Comparison of ENCODE assay signal across 22 cellular contexts in genomic region chr13:40568246-40568645, GRCh38.
DNase-seq lines count a peak whose midpoint lies in the region; ATAC-seq, FAIRE-seq and TF ChIP-seq lines count a peak whose summit lies in the region.
"Had no signal": no experiment of that assay in that cellular context is flagged by ENCODE, and none has a peak within 500 bp of the region (broad histone marks: within the 10 kb centered on the region; RNA-seq: fewer than 3 reads in every experiment).

No MANE protein-coding gene starts in this region.

- peaks cover 9% of the 10 kb centered on the region for H3F3A ChIP-seq in DOHH2 (ENCODE audit: control insufficient read depth, insufficient read depth)
- no peaks in the 10 kb centered on the region for H3F3A ChIP-seq in GM23248 (ENCODE audit: insufficient read depth)

- DNase-seq in CD4-positive, alpha-beta T cell, result no peak
- DNase-seq in endothelial cell (ENCODE audit: low spot score), result no peak
- no peak for DNase-seq in psoas muscle
- no peak for DNase-seq in pancreas
- DNase-seq in GM23248, result no peak
- DNase-seq in foreskin keratinocyte, result no peak
- DNase-seq: activated CD4-positive, CD25-positive, alpha-beta regulatory T cell treated with anti-CD3 and anti-CD28 coated beads, Interleukin-2, amount 50 U/mL, for 72 hours; activated gamma-delta T cell; COR-L47; Kasumi-1; NCI-H1105; NCI-H2081 treated with DMSO at 0.1 percent for 48 hours; NCI-H446 treated with DMSO at 0.1 percent for 48 hours; NK-92 treated with Interleukin-12 subunit alpha and Interleukin-12 subunit beta, amount 100 ng/mL, for 24 hours; stimulated activated CD4-positive, alpha-beta T cell treated with anti-CD3 and anti-CD28 coated beads, Interleukin-15, amount 100 ng/mL, for 24 hours had no signal

- H3K4me1 ChIP-seq in DOHH2 (ENCODE audit: control insufficient read depth, low read length) (peaks cover 100% of the 10 kb centered on the region), psoas muscle (peaks cover 84% of the 10 kb centered on the region), pancreas (peaks cover 4 to 38% (median 34%) of the 10 kb centered on the region in 3 donors), GM23248 (ENCODE audit: insufficient read depth) (no peaks in the 10 kb centered on the region), foreskin keratinocyte (no peaks in the 10 kb centered on the region)

- WGBS in psoas muscle, 3 donors, result 40 to 54% (median 45%) methylated on average over 3 of the region's 3 CpGs
- 19 to 24% methylated on average over 3 of the region's 3 CpGs for WGBS in pancreas, 2 donors
- 60 to 62% methylated on average over 3 of the region's 3 CpGs for WGBS in GM23248 (ENCODE audit: low coverage in 1 of 2, low lambda C conversion rate in 2 of 2, missing lambda C conversion rate in 2 of 2), 2 experiments

- H3K9me2 ChIP-seq in DOHH2 (replicated peaks; ENCODE audit: control insufficient read depth, low read length) (no peaks in the 10 kb centered on the region), GM23248 (ENCODE audit: insufficient read depth) (no peaks in the 10 kb centered on the region)

- peak overlapping the region; percentile 56 for H3K4me3 Mint-ChIP-seq in CD4-positive, alpha-beta T cell
- H3K4me3 Mint-ChIP-seq in endothelial cell (ENCODE audit: unreplicated experiment), result peak overlapping the region; percentile 29
- H3K4me3 Mint-ChIP-seq: neural crest cell; stimulated activated effector memory CD8-positive, alpha-beta T cell treated with anti-CD3 and anti-CD28 coated beads, Interleukin-12 subunit alpha, Interleukin-12 subunit beta, amount 100 ng/mL, for 72 hours had no signal

- H3K27me3 ChIP-seq in CD4-positive, alpha-beta T cell (ENCODE audit: control insufficient read depth, insufficient read depth, low read length), result no peaks in the 10 kb centered on the region
- H3K27me3 ChIP-seq in DOHH2 (ENCODE audit: control insufficient read depth, low read length), result no peaks in the 10 kb centered on the region
- H3K27me3 ChIP-seq in psoas muscle (ENCODE audit: insufficient read depth in 3 of 3, low read length in 2 of 3), result no peaks in the 10 kb centered on the region
- H3K27me3 ChIP-seq in pancreas, result no peaks in the 10 kb centered on the region
- no peaks in the 10 kb centered on the region for H3K27me3 ChIP-seq in GM23248 (replicated peaks; ENCODE audit: insufficient read depth)
- H3K27me3 ChIP-seq in foreskin keratinocyte, result no peaks in the 10 kb centered on the region

- H4K20me1 ChIP-seq in DOHH2 (ENCODE audit: control insufficient read depth, insufficient read depth, low read depth, low read length) (peaks cover 29% of the 10 kb centered on the region), GM23248 (ENCODE audit: insufficient read depth) (no peaks in the 10 kb centered on the region)

- CTCF ChIA-PET in CD4-positive, alpha-beta T cell (lab: Charles Lee), result no interaction called here

- peak overlapping the region; percentile 40 for H3K4me2 ChIP-seq in DOHH2 (ENCODE audit: low read length)
- H3K4me2 ChIP-seq in GM23248 (ENCODE audit: unreplicated experiment), result no peak overlapping the region

- H3K9me3 Mint-ChIP-seq in CD4-positive, alpha-beta T cell, result no peaks in the 10 kb centered on the region
- no peaks in the 10 kb centered on the region for H3K9me3 Mint-ChIP-seq in endothelial cell (ENCODE audit: unreplicated experiment)
- H3K9me3 Mint-ChIP-seq: neural crest cell; stimulated activated effector memory CD8-positive, alpha-beta T cell treated with anti-CD3 and anti-CD28 coated beads, Interleukin-12 subunit alpha, Interleukin-12 subunit beta, amount 100 ng/mL, for 72 hours had no signal

- POLR2A ChIA-PET in CD4-positive, alpha-beta T cell (lab: Charles Lee), result interaction anchor here (0.9 kb wide), 1 partner anchor 82 kb away, joined by 3 read pairs; no protein-coding TSS in a partner anchor

- peaks cover 5% of the 10 kb centered on the region for H3K36me3 Mint-ChIP-seq in CD4-positive, alpha-beta T cell (ENCODE audit: low read depth)
- H3K36me3 Mint-ChIP-seq in endothelial cell (ENCODE audit: low read depth, unreplicated experiment), result peaks cover 4% of the 10 kb centered on the region

- in situ Hi-C loops in GM23248 (cut with MboI), result no loop called here

- H3K4me3 ChIP-seq in DOHH2 (ENCODE audit: low read length), result no peak overlapping the region
- no peak overlapping the region for H3K4me3 ChIP-seq in psoas muscle
- H3K4me3 ChIP-seq in pancreas, result no peak overlapping the region
- no peak overlapping the region for H3K4me3 ChIP-seq in GM23248

- FAIRE-seq in pancreas (lab: Jason Lieb, UNC), result no peak
- FAIRE-seq: colon, HTR-8/SVneo, RCC 7860 had no signal

- no peaks in the 10 kb centered on the region for H3K9me3 ChIP-seq in CD4-positive, alpha-beta T cell (ENCODE audit: control insufficient read depth, low read length)
- H3K9me3 ChIP-seq in DOHH2 (ENCODE audit: control insufficient read depth, insufficient read depth, low read length) (no peaks in the 10 kb centered on the region), psoas muscle (no peaks in the 10 kb centered on the region), pancreas (no peaks in the 10 kb centered on the region), GM23248 (ENCODE audit: low read depth) (no peaks in the 10 kb centered on the region)

- TF ChIP-seq CTCF in CD4-positive, alpha-beta T cell (IDR thresholded peaks at IDR 0.05), result no peak
- TF ChIP-seq CTCF in DOHH2 (IDR thresholded peaks at IDR 0.05; ENCODE audit: low read depth, low read length, poor library complexity, severe bottlenecking), result no peak
- no peak for TF ChIP-seq CTCF in endothelial cell (IDR thresholded peaks at IDR 0.05; ENCODE audit: unreplicated experiment)
- TF ChIP-seq CTCF in psoas muscle (IDR thresholded peaks at IDR 0.05), result no peak
- TF ChIP-seq CTCF in pancreas (IDR thresholded peaks at IDR 0.05), result no peak
- TF ChIP-seq CTCF in foreskin keratinocyte (conservative IDR thresholded peaks at IDR 0.05), result no peak

- H2AFZ ChIP-seq in GM23248, result no peak overlapping the region

- intact Hi-C loops in CD4-positive, alpha-beta T cell (cut with DNase I, micrococcal nuclease), result loop anchor here in 1 of 2 experiments (5.0 kb wide), 1 partner anchor 94 kb away; no protein-coding TSS in a partner anchor
- intact Hi-C loops in psoas muscle (cut with DNase I) (loop anchor here in 1 of 2 donors (10.0 kb wide), 1 partner anchor 333 kb away; no protein-coding TSS in a partner anchor), pancreas (cut with DNase I) (loop anchor here in 1 of 3 donors (10.0 kb wide), 1 partner anchor 87 kb away; no protein-coding TSS in a partner anchor)

- H3K27ac Mint-ChIP-seq in CD4-positive, alpha-beta T cell, result peak overlapping the region; percentile 75
- H3K27ac Mint-ChIP-seq in endothelial cell (ENCODE audit: unreplicated experiment), result peak overlapping the region; percentile 17
- H3K27ac Mint-ChIP-seq: stimulated activated effector memory CD8-positive, alpha-beta T cell treated with anti-CD3 and anti-CD28 coated beads, Interleukin-12 subunit alpha, Interleukin-12 subunit beta, amount 100 ng/mL, for 72 hours had no signal

- ATAC-seq in CD4-positive, alpha-beta T cell (ENCODE audit: poor library complexity), result no peak
- ATAC-seq in psoas muscle (no peak), pancreas (no peak), foreskin keratinocyte (no peak)
- ATAC-seq: SK-N-SH treated with all-trans-retinoic acid at 6 μM for 48 hours; stimulated activated effector memory CD8-positive, alpha-beta T cell treated with anti-CD3 and anti-CD28 coated beads, Interleukin-12 subunit alpha, Interleukin-12 subunit beta, amount 100 ng/mL, for 72 hours had no signal

- H3K27ac ChIP-seq in CD4-positive, alpha-beta T cell (ENCODE audit: low read depth, low read length), result no peak overlapping the region
- no peak overlapping the region; the same call in 1 of the 2 replicates for H3K27ac ChIP-seq in DOHH2 (ENCODE audit: low read depth, low read length)
- peak overlapping the region; percentile 31 for H3K27ac ChIP-seq in psoas muscle
- peak overlapping the region in 1 of 4 donors; percentile 8 for H3K27ac ChIP-seq in pancreas
- no peak overlapping the region for H3K27ac ChIP-seq in GM23248
- H3K27ac ChIP-seq in foreskin keratinocyte, result no peak overlapping the region

- H3K9ac ChIP-seq in GM23248, result no peak overlapping the region

- no peaks in the 10 kb centered on the region for H3K27me3 Mint-ChIP-seq in CD4-positive, alpha-beta T cell
- peaks cover 17% of the 10 kb centered on the region for H3K27me3 Mint-ChIP-seq in endothelial cell (ENCODE audit: unreplicated experiment)

- H3K36me3 ChIP-seq in DOHH2 (ENCODE audit: control insufficient read depth, low read length), result peaks cover 28% of the 10 kb centered on the region
- H3K36me3 ChIP-seq in psoas muscle (ENCODE audit: insufficient read depth in 1 of 2, low read depth in 1 of 2), result no peaks in the 10 kb centered on the region
- no peaks in the 10 kb centered on the region for H3K36me3 ChIP-seq in pancreas
- no peaks in the 10 kb centered on the region for H3K36me3 ChIP-seq in GM23248 (ENCODE audit: low read depth)

- H3K4me1 Mint-ChIP-seq in CD4-positive, alpha-beta T cell (ENCODE audit: low read depth), result peaks cover 95% of the 10 kb centered on the region
- H3K4me1 Mint-ChIP-seq in endothelial cell (ENCODE audit: unreplicated experiment), result peaks cover 81% of the 10 kb centered on the region

- H3K79me2 ChIP-seq in DOHH2 (ENCODE audit: control insufficient read depth, low read length) (peaks cover 100% of the 10 kb centered on the region), GM23248 (ENCODE audit: insufficient read depth) (no peaks in the 10 kb centered on the region)
